In the genomic region with DNA sequence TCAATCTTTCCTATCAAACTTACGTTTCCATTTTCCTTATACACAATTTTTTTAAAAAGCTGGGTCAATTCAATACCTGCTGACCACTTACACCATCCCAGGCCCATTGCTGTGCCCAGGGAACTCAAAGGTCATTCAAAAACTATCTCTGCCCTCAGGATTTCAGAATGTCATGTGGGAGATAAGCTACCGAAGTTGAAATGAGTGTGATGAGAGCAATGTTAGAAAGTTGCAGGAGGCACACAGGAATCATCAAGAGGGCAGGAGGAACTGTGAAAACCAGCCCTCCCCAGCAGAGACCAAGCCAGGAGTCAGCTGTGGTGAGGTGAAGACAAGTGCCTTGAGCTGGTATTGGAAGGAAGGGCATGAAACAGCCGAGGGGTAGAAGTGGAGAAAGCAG, we compare ENCODE assay signal across 29 cellular contexts.
"Had no signal": no experiment of that assay in that cellular context is flagged by ENCODE, and none has a peak within 500 bp of the region (broad histone marks: within the 10 kb centered on the region; RNA-seq: fewer than 3 reads in every experiment).

No MANE protein-coding gene starts in this region.

- DNase-seq: activated CD4-positive, alpha-beta memory T cell treated with anti-CD3 and anti-CD28 coated beads, Interleukin-2, amount 10 ng/mL, durations not matched to agents 7 days and 5 days; activated CD4-positive, alpha-beta T cell treated with anti-CD3 and anti-CD28 coated beads, Interleukin-2, amount 10 ng/mL, durations not matched to agents 24 days and 14 days; activated CD4-positive, CD25-positive, alpha-beta regulatory T cell; activated effector memory CD4-positive, alpha-beta T cell treated with Interleukin-2 at 50 U/mL for 16 hours; activated naive CD4-positive, alpha-beta T cell treated with anti-CD3 and anti-CD28 coated beads for 36 hours; activated naive CD8-positive, alpha-beta T cell treated with anti-CD3 and anti-CD28 coated beads, Interleukin-2, amount 10 ng/mL, durations not matched to agents 7 days and 5 days; activated T-cell treated with anti-CD3 and anti-CD28 coated beads, Interleukin-2, amount 50 U/mL, for 72 hours; amniotic stem cell; effector CD4-positive, alpha-beta T cell; erythroblast; foreskin keratinocyte; glutamatergic neuron; islet precursor cell; left cardiac atrium; midbrain; natural killer cell; pancreas; small intestine; stimulated activated CD4-positive, alpha-beta T cell treated with anti-CD3 and anti-CD28 coated beads, Interleukin-15, amount 100 ng/mL, for 24 hours; stomach; T1000 had no signal

- H3K4me1 Mint-ChIP-seq: activated CD4-positive, alpha-beta memory T cell treated with anti-CD3 and anti-CD28 coated beads, Interleukin-2, amount 10 ng/mL, durations not matched to agents 7 days and 5 days; activated CD4-positive, alpha-beta T cell treated with anti-CD3 and anti-CD28 coated beads, Interleukin-2, amount 10 ng/mL, durations not matched to agents 24 days and 14 days; activated naive CD8-positive, alpha-beta T cell treated with anti-CD3 and anti-CD28 coated beads, Interleukin-2, amount 10 ng/mL, durations not matched to agents 7 days and 5 days; natural killer cell; stimulated activated memory B cell treated with anti-CD40 and anti-IgM and Interleukin-4, amounts not matched to agents 10 μg/mL and 1 μg/mL and 100 μg/mL, for 72 hours had no signal

- H3K27ac ChIP-seq: foreskin keratinocyte, neutrophil, pancreas, stomach, suprapubic skin, tibial nerve had no signal

- H3K9me3 ChIP-seq: neutrophil, pancreas, stomach, suprapubic skin, tibial nerve had no signal

- FAIRE-seq: endometrium, pancreas, small intestine had no signal

- H3K4me3 Mint-ChIP-seq: activated CD4-positive, alpha-beta memory T cell treated with anti-CD3 and anti-CD28 coated beads, Interleukin-2, amount 10 ng/mL, durations not matched to agents 7 days and 5 days; activated CD4-positive, alpha-beta T cell treated with anti-CD3 and anti-CD28 coated beads, Interleukin-2, amount 10 ng/mL, durations not matched to agents 24 days and 14 days; activated naive CD4-positive, alpha-beta T cell treated with anti-CD3 and anti-CD28 coated beads for 36 hours; activated naive CD8-positive, alpha-beta T cell treated with anti-CD3 and anti-CD28 coated beads, Interleukin-2, amount 10 ng/mL, durations not matched to agents 7 days and 5 days; activated T-cell treated with anti-CD3 and anti-CD28 coated beads, Interleukin-2, amount 50 U/mL, for 72 hours; dendritic cell treated with granulocyte-macrophage colony-stimulating factor and Interleukin-4, amounts not matched to agents 40 ng/mL and 50 ng/mL, for 4 days; natural killer cell; stimulated activated memory B cell treated with anti-CD40 and anti-IgM and Interleukin-4, amounts not matched to agents 10 μg/mL and 1 μg/mL and 100 μg/mL, for 72 hours; T-helper 1 cell treated with Interleukin-12 subunit alpha and Interleukin-12 subunit beta and Interleukin-4 antibody, amounts not matched to agents 30 μg/mL and 1 μg/mL, for 36 hours had no signal

- H3K27ac Mint-ChIP-seq: activated CD4-positive, alpha-beta memory T cell treated with anti-CD3 and anti-CD28 coated beads, Interleukin-2, amount 10 ng/mL, durations not matched to agents 7 days and 5 days; activated CD4-positive, alpha-beta T cell treated with anti-CD3 and anti-CD28 coated beads, Interleukin-2, amount 10 ng/mL, durations not matched to agents 24 days and 14 days; activated naive CD4-positive, alpha-beta T cell treated with anti-CD3 and anti-CD28 coated beads for 36 hours; activated naive CD8-positive, alpha-beta T cell treated with anti-CD3 and anti-CD28 coated beads, Interleukin-2, amount 10 ng/mL, durations not matched to agents 7 days and 5 days; activated T-cell treated with anti-CD3 and anti-CD28 coated beads, Interleukin-2, amount 50 U/mL, for 72 hours; dendritic cell treated with granulocyte-macrophage colony-stimulating factor and Interleukin-4, amounts not matched to agents 40 ng/mL and 50 ng/mL, for 4 days; natural killer cell; stimulated activated memory B cell treated with anti-CD40 and anti-IgM and Interleukin-4, amounts not matched to agents 10 μg/mL and 1 μg/mL and 100 μg/mL, for 72 hours; T-helper 1 cell treated with Interleukin-12 subunit alpha and Interleukin-12 subunit beta and Interleukin-4 antibody, amounts not matched to agents 30 μg/mL and 1 μg/mL, for 36 hours had no signal

- H3K27me3 ChIP-seq: foreskin keratinocyte, neutrophil, pancreas, stomach, suprapubic skin, tibial nerve had no signal

- H3K27me3 Mint-ChIP-seq: activated CD4-positive, alpha-beta memory T cell treated with anti-CD3 and anti-CD28 coated beads, Interleukin-2, amount 10 ng/mL, durations not matched to agents 7 days and 5 days; activated CD4-positive, alpha-beta T cell treated with anti-CD3 and anti-CD28 coated beads, Interleukin-2, amount 10 ng/mL, durations not matched to agents 24 days and 14 days; dendritic cell treated with granulocyte-macrophage colony-stimulating factor and Interleukin-4, amounts not matched to agents 40 ng/mL and 50 ng/mL, for 4 days; stimulated activated memory B cell treated with anti-CD40 and anti-IgM and Interleukin-4, amounts not matched to agents 10 μg/mL and 1 μg/mL and 100 μg/mL, for 72 hours had no signal

- H3K36me3 ChIP-seq: neutrophil, pancreas, stomach, suprapubic skin, tibial nerve had no signal

- H3K36me3 Mint-ChIP-seq: activated naive CD8-positive, alpha-beta T cell treated with anti-CD3 and anti-CD28 coated beads, Interleukin-2, amount 10 ng/mL, durations not matched to agents 7 days and 5 days; natural killer cell; stimulated activated memory B cell treated with anti-CD40 and anti-IgM and Interleukin-4, amounts not matched to agents 10 μg/mL and 1 μg/mL and 100 μg/mL, for 72 hours had no signal

- ATAC-seq: activated T-cell treated with anti-CD3 and anti-CD28 coated beads, Interleukin-2, amount 50 U/mL, for 72 hours; foreskin keratinocyte; natural killer cell; pancreas; sciatic nerve; stimulated activated memory B cell treated with anti-CD40 and anti-IgM and Interleukin-4, amounts not matched to agents 10 μg/mL and 1 μg/mL and 100 μg/mL, for 72 hours had no signal

- H3K4me3 ChIP-seq: pancreas, stomach, suprapubic skin, tibial nerve had no signal

- H3K9me3 Mint-ChIP-seq: activated CD4-positive, alpha-beta T cell treated with anti-CD3 and anti-CD28 coated beads, Interleukin-2, amount 10 ng/mL, durations not matched to agents 24 days and 14 days; activated naive CD4-positive, alpha-beta T cell treated with anti-CD3 and anti-CD28 coated beads for 36 hours; activated naive CD8-positive, alpha-beta T cell treated with anti-CD3 and anti-CD28 coated beads, Interleukin-2, amount 10 ng/mL, durations not matched to agents 7 days and 5 days; activated T-cell treated with anti-CD3 and anti-CD28 coated beads, Interleukin-2, amount 50 U/mL, for 72 hours; dendritic cell treated with granulocyte-macrophage colony-stimulating factor and Interleukin-4, amounts not matched to agents 40 ng/mL and 50 ng/mL, for 4 days; stimulated activated memory B cell treated with anti-CD40 and anti-IgM and Interleukin-4, amounts not matched to agents 10 μg/mL and 1 μg/mL and 100 μg/mL, for 72 hours; T-helper 1 cell treated with Interleukin-12 subunit alpha and Interleukin-12 subunit beta and Interleukin-4 antibody, amounts not matched to agents 30 μg/mL and 1 μg/mL, for 36 hours had no signal

- H3K4me1 ChIP-seq: foreskin keratinocyte, pancreas, stomach, suprapubic skin, tibial nerve had no signal
